ENCODE assay signal across 1 cellular context in genomic region chr20:41079066-41079465, GRCh38.
TF ChIP-seq lines count a peak whose summit lies in the region.

No MANE protein-coding gene starts in this region.

TF ChIP-seq in IMR-90, 13 proteins besides CTCF, POLR2A, EP300 and RAD21:
- no peak for TF ChIP-seq FOS (IDR thresholded peaks at IDR 0.05; ENCODE audit: low read depth, low read length)
